In the genomic region with DNA sequence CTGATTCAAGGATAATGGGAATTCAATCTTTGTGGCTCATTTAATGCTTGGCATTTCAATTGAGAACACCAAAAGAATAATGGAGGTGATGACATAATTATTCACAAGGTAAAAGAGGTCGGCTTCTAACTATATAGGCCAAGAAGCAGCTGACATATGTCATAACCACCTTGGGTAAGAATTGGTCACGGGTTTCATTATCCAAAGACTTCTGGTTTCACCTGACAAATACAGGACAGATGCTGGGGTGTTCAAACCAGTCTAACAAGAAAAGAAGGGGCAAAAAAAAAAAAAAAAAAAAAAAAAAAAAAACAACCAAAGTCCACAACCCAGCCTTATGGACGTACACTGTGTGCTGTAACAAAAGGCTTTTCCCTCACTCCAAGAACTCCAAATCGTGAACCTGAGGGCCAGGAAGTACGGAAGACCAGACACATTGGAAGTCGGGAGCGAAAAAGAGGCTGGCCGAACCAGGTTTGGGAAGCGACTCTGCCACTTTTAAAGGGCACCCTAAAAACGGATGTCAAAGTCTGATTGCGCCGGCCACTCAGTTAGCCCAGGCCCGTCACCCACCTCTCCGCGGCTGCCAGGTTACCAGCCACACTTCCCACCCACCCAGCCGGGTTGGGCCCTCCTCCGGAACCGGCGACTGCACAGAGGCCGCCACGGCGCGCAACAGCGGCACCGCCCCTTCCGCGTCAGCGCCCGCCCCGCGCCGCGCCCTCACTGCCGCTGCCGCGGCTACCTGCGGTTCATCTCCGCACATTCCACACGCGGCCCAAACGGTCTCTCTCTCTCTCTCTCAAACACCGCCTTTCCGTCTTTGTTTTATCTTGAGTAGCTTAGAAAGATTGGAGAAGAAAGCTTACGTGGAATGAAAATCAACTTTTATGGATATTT, we compare ENCODE assay signal across 8 cellular contexts. TPM values are rescaled to one million over a fixed set of nuclear protein-coding genes. Genes with fewer than 3 reads are reported as not detected.
A peak's percentile ranks its signal among the peaks of the same experiment; 100 is the strongest.
DNase-seq lines count a peak whose midpoint lies in the region; ATAC-seq and TF ChIP-seq lines count a peak whose summit lies in the region.

A gene with protein sequence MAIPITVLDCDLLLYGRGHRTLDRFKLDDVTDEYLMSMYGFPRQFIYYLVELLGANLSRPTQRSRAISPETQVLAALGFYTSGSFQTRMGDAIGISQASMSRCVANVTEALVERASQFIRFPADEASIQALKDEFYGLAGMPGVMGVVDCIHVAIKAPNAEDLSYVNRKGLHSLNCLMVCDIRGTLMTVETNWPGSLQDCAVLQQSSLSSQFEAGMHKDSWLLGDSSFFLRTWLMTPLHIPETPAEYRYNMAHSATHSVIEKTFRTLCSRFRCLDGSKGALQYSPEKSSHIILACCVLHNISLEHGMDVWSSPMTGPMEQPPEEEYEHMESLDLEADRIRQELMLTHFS (minus strand): TSS at position 677 of the 900 bp plus-strand sequence. CDS start 990 bp downstream, outside the sequence.

- H3K9ac ChIP-seq in SU-DHL-6 (ENCODE audit: low read length) (peak within 1 kb of the TSS; percentile 86), adipocyte (ENCODE audit: low read length) (peak within 1 kb of the TSS; percentile 99)

- peak within 1 kb of the TSS; percentile 91 for H3K4me2 ChIP-seq in SU-DHL-6 (ENCODE audit: low read depth, low read length, poor library complexity, severe bottlenecking)

- intact Hi-C loops in heart left ventricle (cut with DNase I), result loop anchor here in 9 of 10 donors (2.0 to 10.0 kb wide), 8 partner anchors 22 to 232 kb away; a partner anchor contains a TSS

- H3F3A ChIP-seq in SU-DHL-6 (ENCODE audit: insufficient read depth), result no peaks in the 10 kb centered on the region; the same call in 1 of the 2 replicates

- H3K36me3 ChIP-seq in SU-DHL-6 (ENCODE audit: low read length), result peaks cover 2% of the 10 kb centered on the region; the same call in 1 of the 2 replicates
- peaks cover 7% of the 10 kb centered on the region for H3K36me3 ChIP-seq in adipocyte (ENCODE audit: control insufficient read depth, insufficient read depth, low read length, severe bottlenecking)
- peaks cover 0 to 19% (median 13%) of the 10 kb centered on the region in 9 donors for H3K36me3 ChIP-seq in heart left ventricle

- no peaks in the 10 kb centered on the region for H3K27me3 ChIP-seq in SU-DHL-6 (ENCODE audit: low read length)
- H3K27me3 ChIP-seq in adipocyte (replicated peaks; ENCODE audit: control insufficient read depth, insufficient read depth, low read length), result no peaks in the 10 kb centered on the region
- H3K27me3 ChIP-seq in heart left ventricle, result no peaks in the 10 kb centered on the region

- no peak for TF ChIP-seq CTCF in GM12864 (IDR thresholded peaks at IDR 0.05; ENCODE audit: low read depth, low read length, missing control alignments)
- TF ChIP-seq CTCF in SU-DHL-6 (IDR thresholded peaks at IDR 0.05; ENCODE audit: insufficient read depth, low read length, poor library complexity, severe bottlenecking), result no peak
- TF ChIP-seq CTCF in heart left ventricle (IDR thresholded peaks at IDR 0.05), result no peak
- TF ChIP-seq CTCF in type B pancreatic cell (conservative IDR thresholded peaks at IDR 0.05), result no peak

- H2AFZ ChIP-seq in SU-DHL-6 (ENCODE audit: low read depth, low read length, severe bottlenecking), result peak within 1 kb of the TSS; percentile 95

- H3K4me3 Mint-ChIP-seq in type B pancreatic cell, result peak within 1 kb of the TSS; percentile 96

- H4K20me1 ChIP-seq in SU-DHL-6 (ENCODE audit: low read depth, low read length), result no peaks in the 10 kb centered on the region

- no peaks in the 10 kb centered on the region for H3K27me3 Mint-ChIP-seq in type B pancreatic cell

- H3K4me1 ChIP-seq in adipocyte (ENCODE audit: control insufficient read depth, insufficient read depth, low read length) (peaks cover 27% of the 10 kb centered on the region), heart left ventricle (peaks cover 0 to 54% (median 25%) of the 10 kb centered on the region in 12 donors)

- peaks cover 10% of the 10 kb centered on the region for H3K36me3 Mint-ChIP-seq in type B pancreatic cell

- H3K9me3 Mint-ChIP-seq in type B pancreatic cell, result no peaks in the 10 kb centered on the region

- peaks cover 27% of the 10 kb centered on the region for H3K4me1 Mint-ChIP-seq in type B pancreatic cell (ENCODE audit: unreplicated experiment)

- peaks cover 34% of the 10 kb centered on the region for H3K79me2 ChIP-seq in SU-DHL-6 (ENCODE audit: insufficient read depth, low read length)

- H3K27ac ChIP-seq in SU-DHL-6 (ENCODE audit: low read depth, low read length) (peak within 1 kb of the TSS; percentile 83), heart left ventricle (peak within 1 kb of the TSS; percentile 85 to 97 (median 92))

- peak within 1 kb of the TSS; percentile 99 for H3K27ac Mint-ChIP-seq in type B pancreatic cell

- ATAC-seq in HG02623 (IDR thresholded peaks at IDR 0.05; ENCODE audit: unreplicated experiment) (peak; percentile 93), heart left ventricle (peak; percentile 91 to 99 (median 98))

- H3K4me3 ChIP-seq in GM12864 (ENCODE audit: low read depth, low read length) (peak within 1 kb of the TSS; percentile 83), SU-DHL-6 (ENCODE audit: insufficient read depth, low read length, poor library complexity, severe bottlenecking) (peak within 1 kb of the TSS; percentile 97), adipocyte (ENCODE audit: low read length) (peak within 1 kb of the TSS; percentile 99), heart left ventricle (peak within 1 kb of the TSS; percentile 67 to 99 (median 92))

- peak in 1 of 2 donors; percentile 64 for TF ChIP-seq POLR2A in heart left ventricle (IDR thresholded peaks at IDR 0.05)

- H3K9me2 ChIP-seq in SU-DHL-6 (replicated peaks; ENCODE audit: insufficient read depth, low read length), result no peaks in the 10 kb centered on the region

- 1 to 3% (median 1%) methylated on average over 25 to 44 of the region's 44 CpGs for WGBS in heart left ventricle, 4 donors

- H3K9me3 ChIP-seq in SU-DHL-6 (ENCODE audit: insufficient read depth, low read length) (no peaks in the 10 kb centered on the region), adipocyte (ENCODE audit: control insufficient read depth, low read length) (no peaks in the 10 kb centered on the region), heart left ventricle (no peaks in the 10 kb centered on the region)

- DNase-seq in GM12864 (ENCODE audit: low read depth) (peak; percentile 75), NCI-H1092 treated with DMSO at 0.1 percent for 48 hours (lab: John Stamatoyannopoulos, UW) (peak; percentile 97), adipocyte (ENCODE audit: low read depth) (peak; percentile 95), heart left ventricle (peak; percentile 91 to 95 (median 92)), pons (ENCODE audit: low spot score) (peak; percentile 82), type B pancreatic cell (ENCODE audit: extremely low spot score, unreplicated experiment) (peak; percentile 93)

RNA-seq across cellular contexts. Expression of the gene that starts here (rescaled TPM):
- total RNA-seq in heart left ventricle (1 to 10 TPM; 2.5 to 4.5 (median 3.5) TPM), type B pancreatic cell (ENCODE audit: low replicate concordance) (8.5 and 8.7 TPM in 2 replicates)
- polyA plus RNA-seq in heart left ventricle, result 1 to 10 TPM; 2.1 to 3.8 TPM

Comparison
In these comparisons a context has a peak if more than half of its experiments do, and no peak if none do; other contexts are left out.
1. Peak in every context shown above with its lines: DNase-seq, ATAC-seq, H3K4me3 ChIP-seq and H3K27ac ChIP-seq.